ENCODE assay signal across 1 cellular context in the genomic region with DNA sequence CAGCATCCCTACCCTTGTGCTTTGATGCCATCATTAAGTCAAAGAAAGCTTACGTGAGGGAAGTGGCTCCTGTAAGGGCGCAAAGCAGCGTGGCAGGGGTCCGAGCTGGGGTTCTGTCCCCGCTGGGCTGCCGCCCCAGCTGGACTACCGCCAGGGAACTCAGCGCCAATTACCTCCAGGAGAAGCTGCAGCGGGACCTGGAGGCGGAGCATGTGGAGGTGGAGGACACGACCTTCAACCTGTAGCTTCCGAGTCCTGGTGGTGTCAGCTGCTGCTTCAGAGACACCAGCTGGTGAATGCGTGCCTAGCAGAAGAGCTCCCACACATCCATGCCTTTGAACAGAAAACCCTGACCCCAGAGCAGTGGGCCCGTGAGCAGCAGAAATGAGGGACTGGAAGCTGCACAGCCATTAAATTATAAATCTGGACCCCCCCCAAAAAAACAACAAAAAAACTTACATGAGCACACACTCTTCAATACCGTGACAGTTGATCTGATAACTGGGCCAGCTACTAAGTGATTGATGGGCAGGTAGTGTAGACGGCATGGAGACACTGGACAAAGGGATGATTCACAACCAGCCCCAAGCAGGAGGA.
A peak's percentile ranks its signal among the peaks of the same experiment; 100 is the strongest.
TF ChIP-seq lines count a peak whose summit lies in the region.

No MANE protein-coding gene starts in this region.

TF ChIP-seq in K562, 482 proteins besides CTCF, POLR2A, EP300 and RAD21 (continued from another document and continues in another):
- TF ChIP-seq, protein P1, sequence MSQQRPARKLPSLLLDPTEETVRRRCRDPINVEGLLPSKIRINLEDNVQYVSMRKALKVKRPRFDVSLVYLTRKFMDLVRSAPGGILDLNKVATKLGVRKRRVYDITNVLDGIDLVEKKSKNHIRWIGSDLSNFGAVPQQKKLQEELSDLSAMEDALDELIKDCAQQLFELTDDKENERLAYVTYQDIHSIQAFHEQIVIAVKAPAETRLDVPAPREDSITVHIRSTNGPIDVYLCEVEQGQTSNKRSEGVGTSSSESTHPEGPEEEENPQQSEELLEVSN (IDR thresholded peaks at IDR 0.05; ENCODE audit: borderline replicate concordance in 1 of 2, extremely low read depth in 1 of 2, insufficient read depth in 1 of 2, insufficient read length in 1 of 2, low read depth in 1 of 2, low read length in 1 of 2, poor library complexity in 1 of 2, severe bottlenecking in 1 of 2) = peak in 1 of 2 experiments; percentile 49
- no peak for TF ChIP-seq HDAC6 (IDR thresholded peaks at IDR 0.05; ENCODE audit: low read depth, low read length)
- TF ChIP-seq, protein P2, sequence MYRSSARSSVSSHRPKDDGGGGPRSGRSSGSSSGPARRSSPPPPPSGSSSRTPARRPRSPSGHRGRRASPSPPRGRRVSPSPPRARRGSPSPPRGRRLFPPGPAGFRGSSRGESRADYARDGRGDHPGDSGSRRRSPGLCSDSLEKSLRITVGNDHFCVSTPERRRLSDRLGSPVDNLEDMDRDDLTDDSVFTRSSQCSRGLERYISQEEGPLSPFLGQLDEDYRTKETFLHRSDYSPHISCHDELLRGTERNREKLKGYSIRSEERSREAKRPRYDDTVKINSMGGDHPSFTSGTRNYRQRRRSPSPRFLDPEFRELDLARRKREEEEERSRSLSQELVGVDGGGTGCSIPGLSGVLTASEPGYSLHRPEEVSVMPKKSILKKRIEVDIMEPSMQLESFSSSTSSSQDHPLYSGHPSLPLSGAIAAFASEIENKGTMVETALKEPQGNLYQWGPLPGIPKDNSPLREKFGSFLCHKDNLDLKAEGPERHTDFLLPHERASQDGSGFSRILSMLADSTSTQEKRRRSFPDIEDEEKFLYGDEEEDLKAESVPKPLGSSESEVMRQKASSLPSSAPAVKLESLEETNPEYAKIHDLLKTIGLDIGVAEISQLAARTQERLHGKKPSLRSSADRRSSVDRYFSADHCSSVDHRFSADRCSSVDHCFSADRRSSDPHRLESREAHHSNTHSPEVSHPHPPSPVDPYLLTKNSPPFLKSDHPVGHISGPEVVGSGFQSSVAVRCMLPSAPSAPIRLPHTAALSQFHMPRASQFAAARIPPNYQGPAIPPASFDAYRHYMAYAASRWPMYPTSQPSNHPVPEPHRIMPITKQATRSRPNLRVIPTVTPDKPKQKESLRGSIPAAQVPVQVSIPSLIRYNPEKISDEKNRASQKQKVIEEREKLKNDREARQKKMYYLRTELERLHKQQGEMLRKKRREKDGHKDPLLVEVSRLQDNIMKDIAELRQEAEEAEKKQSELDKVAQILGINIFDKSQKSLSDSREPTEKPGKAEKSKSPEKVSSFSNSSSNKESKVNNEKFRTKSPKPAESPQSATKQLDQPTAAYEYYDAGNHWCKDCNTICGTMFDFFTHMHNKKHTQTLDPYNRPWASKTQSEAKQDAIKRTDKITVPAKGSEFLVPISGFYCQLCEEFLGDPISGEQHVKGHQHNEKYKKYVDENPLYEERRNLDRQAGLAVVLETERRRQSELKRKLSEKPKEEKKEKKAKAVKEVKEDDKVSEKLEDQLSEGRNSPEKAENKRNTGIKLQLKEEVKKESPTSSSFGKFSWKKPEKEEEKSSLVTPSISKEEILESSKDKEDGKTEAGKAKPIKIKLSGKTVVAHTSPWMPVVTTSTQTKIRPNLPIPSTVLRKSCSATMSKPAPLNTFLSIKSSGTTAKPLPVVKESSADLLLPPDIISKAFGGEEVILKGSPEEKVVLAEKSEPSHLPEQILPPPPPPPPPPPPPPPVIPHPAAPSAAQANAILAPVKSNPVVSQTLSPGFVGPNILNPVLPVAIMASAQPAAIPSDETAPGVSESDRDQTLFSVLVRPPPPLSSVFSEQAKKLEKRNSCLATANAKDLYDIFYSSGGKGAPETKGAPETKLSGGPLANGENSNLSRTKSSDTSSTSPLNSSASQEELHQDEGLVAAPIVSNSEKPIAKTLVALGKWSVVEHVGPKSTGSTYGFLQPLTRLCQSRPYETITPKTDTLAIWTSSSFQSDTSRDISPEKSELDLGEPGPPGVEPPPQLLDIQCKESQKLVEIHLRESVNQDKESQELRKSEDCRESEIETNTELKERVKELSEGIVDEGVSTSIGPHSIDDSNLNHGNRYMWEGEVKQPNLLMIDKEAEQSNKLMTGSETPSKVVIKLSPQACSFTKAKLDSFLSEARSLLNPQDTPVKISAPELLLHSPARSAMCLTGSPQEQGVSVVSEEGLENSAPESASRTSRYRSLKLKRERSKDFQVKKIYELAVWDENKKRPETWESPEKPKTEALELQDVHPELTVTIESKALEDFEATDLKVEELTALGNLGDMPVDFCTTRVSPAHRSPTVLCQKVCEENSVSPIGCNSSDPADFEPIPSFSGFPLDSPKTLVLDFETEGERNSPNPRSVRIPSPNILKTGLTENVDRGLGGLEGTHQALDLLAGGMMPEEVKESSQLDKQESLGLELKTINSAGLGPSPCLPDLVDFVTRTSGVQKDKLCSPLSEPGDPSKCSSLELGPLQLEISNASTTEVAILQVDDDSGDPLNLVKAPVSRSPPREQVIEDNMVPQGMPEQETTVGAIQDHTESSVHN (IDR thresholded peaks at IDR 0.05; ENCODE audit: borderline replicate concordance in 1 of 2, low read depth in 1 of 2) = peak in 1 of 2 experiments; percentile 88; a peak in 2 of 4 replicates
- TF ChIP-seq, protein P3, sequence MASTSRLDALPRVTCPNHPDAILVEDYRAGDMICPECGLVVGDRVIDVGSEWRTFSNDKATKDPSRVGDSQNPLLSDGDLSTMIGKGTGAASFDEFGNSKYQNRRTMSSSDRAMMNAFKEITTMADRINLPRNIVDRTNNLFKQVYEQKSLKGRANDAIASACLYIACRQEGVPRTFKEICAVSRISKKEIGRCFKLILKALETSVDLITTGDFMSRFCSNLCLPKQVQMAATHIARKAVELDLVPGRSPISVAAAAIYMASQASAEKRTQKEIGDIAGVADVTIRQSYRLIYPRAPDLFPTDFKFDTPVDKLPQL (IDR thresholded peaks at IDR 0.05; ENCODE audit: extremely low read depth, insufficient read length) = no peak
- TF ChIP-seq CBX2 (IDR thresholded peaks at IDR 0.05; ENCODE audit: insufficient read depth, low read length, poor library complexity, severe bottlenecking) = no peak
- TF ChIP-seq ZNF644 (tag; IDR thresholded peaks at IDR 0.05; ENCODE audit: low read depth) = no peak
- TF ChIP-seq PML (IDR thresholded peaks at IDR 0.05; ENCODE audit: low read length) = no peak; the same call in 1 of the 2 replicates
- peak; percentile 12 to 39; a peak in 3 of 4 replicates for TF ChIP-seq FOXK2 (conservative IDR thresholded peaks at IDR 0.05 in 1 of 2, IDR thresholded peaks at IDR 0.05 in 1 of 2; ENCODE audit: low read depth in 2 of 2)
- no peak for TF ChIP-seq SMAD2 (IDR thresholded peaks at IDR 0.05; ENCODE audit: low read depth, low read length)
- no peak for TF ChIP-seq ZNF212 (CRISPR knock-in tag; IDR thresholded peaks at IDR 0.05)
- no peak for TF ChIP-seq CBX5 (IDR thresholded peaks at IDR 0.05; ENCODE audit: borderline replicate concordance, low read depth)
- no peak for TF ChIP-seq MCM3 (IDR thresholded peaks at IDR 0.05)
- TF ChIP-seq SIX5 (IDR thresholded peaks at IDR 0.05; ENCODE audit: borderline replicate concordance in 1 of 2, insufficient read depth in 1 of 2, low read depth in 1 of 2, low read length in 2 of 2) = no peak
- TF ChIP-seq, protein P4, sequence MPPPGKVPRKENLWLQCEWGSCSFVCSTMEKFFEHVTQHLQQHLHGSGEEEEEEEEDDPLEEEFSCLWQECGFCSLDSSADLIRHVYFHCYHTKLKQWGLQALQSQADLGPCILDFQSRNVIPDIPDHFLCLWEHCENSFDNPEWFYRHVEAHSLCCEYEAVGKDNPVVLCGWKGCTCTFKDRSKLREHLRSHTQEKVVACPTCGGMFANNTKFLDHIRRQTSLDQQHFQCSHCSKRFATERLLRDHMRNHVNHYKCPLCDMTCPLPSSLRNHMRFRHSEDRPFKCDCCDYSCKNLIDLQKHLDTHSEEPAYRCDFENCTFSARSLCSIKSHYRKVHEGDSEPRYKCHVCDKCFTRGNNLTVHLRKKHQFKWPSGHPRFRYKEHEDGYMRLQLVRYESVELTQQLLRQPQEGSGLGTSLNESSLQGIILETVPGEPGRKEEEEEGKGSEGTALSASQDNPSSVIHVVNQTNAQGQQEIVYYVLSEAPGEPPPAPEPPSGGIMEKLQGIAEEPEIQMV (tag; conservative IDR thresholded peaks at IDR 0.05; ENCODE audit: low read depth) = no peak
- no peak for TF ChIP-seq RBM39 (optimal IDR thresholded peaks at IDR 0.05; ENCODE audit: low read depth, low read length)
- TF ChIP-seq TAF9B (IDR thresholded peaks at IDR 0.05; ENCODE audit: partially characterized antibody) = peak; percentile 96
- no peak for TF ChIP-seq BMI1 (IDR thresholded peaks at IDR 0.05; ENCODE audit: low read length)
- TF ChIP-seq, protein P5, sequence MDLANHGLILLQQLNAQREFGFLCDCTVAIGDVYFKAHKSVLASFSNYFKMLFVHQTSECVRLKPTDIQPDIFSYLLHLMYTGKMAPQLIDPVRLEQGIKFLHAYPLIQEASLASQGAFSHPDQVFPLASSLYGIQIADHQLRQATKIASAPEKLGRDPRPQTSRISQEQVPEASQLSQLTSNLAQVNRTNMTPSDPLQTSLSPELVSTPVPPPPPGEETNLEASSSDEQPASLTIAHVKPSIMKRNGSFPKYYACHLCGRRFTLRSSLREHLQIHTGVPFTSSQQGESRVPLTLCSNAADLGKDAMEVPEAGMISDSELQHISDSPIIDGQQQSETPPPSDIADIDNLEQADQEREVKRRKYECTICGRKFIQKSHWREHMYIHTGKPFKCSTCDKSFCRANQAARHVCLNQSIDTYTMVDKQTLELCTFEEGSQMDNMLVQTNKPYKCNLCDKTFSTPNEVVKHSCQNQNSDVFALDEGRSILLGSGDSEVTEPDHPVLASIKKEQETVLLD (IDR thresholded peaks at IDR 0.05) = peak; percentile 43; the same call in 1 of the 2 replicates
- TF ChIP-seq CBX3 (IDR thresholded peaks at IDR 0.05; ENCODE audit: borderline replicate concordance in 1 of 2, low read length in 2 of 2) = peak in 1 of 2 experiments; percentile 70; a peak in 1 of 3 replicates
- no peak for TF ChIP-seq ZNF717 (CRISPR knock-in tag; IDR thresholded peaks at IDR 0.05)
- TF ChIP-seq, protein P6, sequence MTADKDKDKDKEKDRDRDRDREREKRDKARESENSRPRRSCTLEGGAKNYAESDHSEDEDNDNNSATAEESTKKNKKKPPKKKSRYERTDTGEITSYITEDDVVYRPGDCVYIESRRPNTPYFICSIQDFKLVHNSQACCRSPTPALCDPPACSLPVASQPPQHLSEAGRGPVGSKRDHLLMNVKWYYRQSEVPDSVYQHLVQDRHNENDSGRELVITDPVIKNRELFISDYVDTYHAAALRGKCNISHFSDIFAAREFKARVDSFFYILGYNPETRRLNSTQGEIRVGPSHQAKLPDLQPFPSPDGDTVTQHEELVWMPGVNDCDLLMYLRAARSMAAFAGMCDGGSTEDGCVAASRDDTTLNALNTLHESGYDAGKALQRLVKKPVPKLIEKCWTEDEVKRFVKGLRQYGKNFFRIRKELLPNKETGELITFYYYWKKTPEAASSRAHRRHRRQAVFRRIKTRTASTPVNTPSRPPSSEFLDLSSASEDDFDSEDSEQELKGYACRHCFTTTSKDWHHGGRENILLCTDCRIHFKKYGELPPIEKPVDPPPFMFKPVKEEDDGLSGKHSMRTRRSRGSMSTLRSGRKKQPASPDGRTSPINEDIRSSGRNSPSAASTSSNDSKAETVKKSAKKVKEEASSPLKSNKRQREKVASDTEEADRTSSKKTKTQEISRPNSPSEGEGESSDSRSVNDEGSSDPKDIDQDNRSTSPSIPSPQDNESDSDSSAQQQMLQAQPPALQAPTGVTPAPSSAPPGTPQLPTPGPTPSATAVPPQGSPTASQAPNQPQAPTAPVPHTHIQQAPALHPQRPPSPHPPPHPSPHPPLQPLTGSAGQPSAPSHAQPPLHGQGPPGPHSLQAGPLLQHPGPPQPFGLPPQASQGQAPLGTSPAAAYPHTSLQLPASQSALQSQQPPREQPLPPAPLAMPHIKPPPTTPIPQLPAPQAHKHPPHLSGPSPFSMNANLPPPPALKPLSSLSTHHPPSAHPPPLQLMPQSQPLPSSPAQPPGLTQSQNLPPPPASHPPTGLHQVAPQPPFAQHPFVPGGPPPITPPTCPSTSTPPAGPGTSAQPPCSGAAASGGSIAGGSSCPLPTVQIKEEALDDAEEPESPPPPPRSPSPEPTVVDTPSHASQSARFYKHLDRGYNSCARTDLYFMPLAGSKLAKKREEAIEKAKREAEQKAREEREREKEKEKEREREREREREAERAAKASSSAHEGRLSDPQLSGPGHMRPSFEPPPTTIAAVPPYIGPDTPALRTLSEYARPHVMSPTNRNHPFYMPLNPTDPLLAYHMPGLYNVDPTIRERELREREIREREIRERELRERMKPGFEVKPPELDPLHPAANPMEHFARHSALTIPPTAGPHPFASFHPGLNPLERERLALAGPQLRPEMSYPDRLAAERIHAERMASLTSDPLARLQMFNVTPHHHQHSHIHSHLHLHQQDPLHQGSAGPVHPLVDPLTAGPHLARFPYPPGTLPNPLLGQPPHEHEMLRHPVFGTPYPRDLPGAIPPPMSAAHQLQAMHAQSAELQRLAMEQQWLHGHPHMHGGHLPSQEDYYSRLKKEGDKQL (CRISPR knock-in tag; IDR thresholded peaks at IDR 0.05; ENCODE audit: borderline replicate concordance) = no peak
- TF ChIP-seq FUS (optimal IDR thresholded peaks at IDR 0.05; ENCODE audit: low read depth, low read length) = no peak
- TF ChIP-seq, protein P7, sequence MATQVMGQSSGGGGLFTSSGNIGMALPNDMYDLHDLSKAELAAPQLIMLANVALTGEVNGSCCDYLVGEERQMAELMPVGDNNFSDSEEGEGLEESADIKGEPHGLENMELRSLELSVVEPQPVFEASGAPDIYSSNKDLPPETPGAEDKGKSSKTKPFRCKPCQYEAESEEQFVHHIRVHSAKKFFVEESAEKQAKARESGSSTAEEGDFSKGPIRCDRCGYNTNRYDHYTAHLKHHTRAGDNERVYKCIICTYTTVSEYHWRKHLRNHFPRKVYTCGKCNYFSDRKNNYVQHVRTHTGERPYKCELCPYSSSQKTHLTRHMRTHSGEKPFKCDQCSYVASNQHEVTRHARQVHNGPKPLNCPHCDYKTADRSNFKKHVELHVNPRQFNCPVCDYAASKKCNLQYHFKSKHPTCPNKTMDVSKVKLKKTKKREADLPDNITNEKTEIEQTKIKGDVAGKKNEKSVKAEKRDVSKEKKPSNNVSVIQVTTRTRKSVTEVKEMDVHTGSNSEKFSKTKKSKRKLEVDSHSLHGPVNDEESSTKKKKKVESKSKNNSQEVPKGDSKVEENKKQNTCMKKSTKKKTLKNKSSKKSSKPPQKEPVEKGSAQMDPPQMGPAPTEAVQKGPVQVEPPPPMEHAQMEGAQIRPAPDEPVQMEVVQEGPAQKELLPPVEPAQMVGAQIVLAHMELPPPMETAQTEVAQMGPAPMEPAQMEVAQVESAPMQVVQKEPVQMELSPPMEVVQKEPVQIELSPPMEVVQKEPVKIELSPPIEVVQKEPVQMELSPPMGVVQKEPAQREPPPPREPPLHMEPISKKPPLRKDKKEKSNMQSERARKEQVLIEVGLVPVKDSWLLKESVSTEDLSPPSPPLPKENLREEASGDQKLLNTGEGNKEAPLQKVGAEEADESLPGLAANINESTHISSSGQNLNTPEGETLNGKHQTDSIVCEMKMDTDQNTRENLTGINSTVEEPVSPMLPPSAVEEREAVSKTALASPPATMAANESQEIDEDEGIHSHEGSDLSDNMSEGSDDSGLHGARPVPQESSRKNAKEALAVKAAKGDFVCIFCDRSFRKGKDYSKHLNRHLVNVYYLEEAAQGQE (CRISPR knock-in tag; IDR thresholded peaks at IDR 0.05; ENCODE audit: low read depth) = no peak
- TF ChIP-seq KLF10 (CRISPR knock-in tag; IDR thresholded peaks at IDR 0.05) = no peak
- TF ChIP-seq, protein P8, sequence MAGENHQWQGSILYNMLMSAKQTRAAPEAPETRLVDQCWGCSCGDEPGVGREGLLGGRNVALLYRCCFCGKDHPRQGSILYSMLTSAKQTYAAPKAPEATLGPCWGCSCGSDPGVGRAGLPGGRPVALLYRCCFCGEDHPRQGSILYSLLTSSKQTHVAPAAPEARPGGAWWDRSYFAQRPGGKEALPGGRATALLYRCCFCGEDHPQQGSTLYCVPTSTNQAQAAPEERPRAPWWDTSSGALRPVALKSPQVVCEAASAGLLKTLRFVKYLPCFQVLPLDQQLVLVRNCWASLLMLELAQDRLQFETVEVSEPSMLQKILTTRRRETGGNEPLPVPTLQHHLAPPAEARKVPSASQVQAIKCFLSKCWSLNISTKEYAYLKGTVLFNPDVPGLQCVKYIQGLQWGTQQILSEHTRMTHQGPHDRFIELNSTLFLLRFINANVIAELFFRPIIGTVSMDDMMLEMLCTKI (IDR thresholded peaks at IDR 0.05; ENCODE audit: partially characterized antibody) = no peak
- no peak for TF ChIP-seq TSC22D4 (tag; IDR thresholded peaks at IDR 0.05)
